Comparison of ENCODE assay signal across 13 cellular contexts in genomic region chrX:67781132-67781531, GRCh38.
A peak's percentile ranks its signal among the peaks of the same experiment; 100 is the strongest.
DNase-seq lines count a peak whose midpoint lies in the region; ATAC-seq and TF ChIP-seq lines count a peak whose summit lies in the region.
"Had no signal": no experiment of that assay in that cellular context is flagged by ENCODE, and none has a peak within 500 bp of the region (broad histone marks: within the 10 kb centered on the region; RNA-seq: fewer than 3 reads in every experiment).

No MANE protein-coding gene starts in this region.

- CTCF ChIA-PET in AG04450 (lab: Charles Lee) = interaction anchor here (0.6 to 1.5 kb wide), 4 partner anchors 24 to 237 kb away, joined by 3 to 5 read pairs (median 4); partner anchors contain the start of gene AR

- no peaks in the 10 kb centered on the region for H3K36me3 ChIP-seq in muscle layer of duodenum (ENCODE audit: control insufficient read depth in 1 of 2, insufficient read depth in 2 of 2, low read length in 2 of 2)

- no peaks in the 10 kb centered on the region for H3K9me3 ChIP-seq in AG04450 (ENCODE audit: control insufficient read depth, insufficient read depth, low read length)
- no peaks in the 10 kb centered on the region for H3K9me3 ChIP-seq in muscle layer of duodenum (ENCODE audit: control insufficient read depth in 1 of 2, low read length in 2 of 2)

- DNase-seq in AG04450 (ENCODE audit: low read depth, low spot score) (no peak), NOMO-1 treated with DMSO at 0.1 percent for 48 hours (lab: John Stamatoyannopoulos, UW; ENCODE audit: unreplicated experiment) (peak; percentile 69), CD1c-positive myeloid dendritic cell (ENCODE audit: extremely low spot score) (no peak), NCI-H2107 treated with DMSO at 0.1 percent for 48 hours (lab: John Stamatoyannopoulos, UW; ENCODE audit: unreplicated experiment) (no peak)
- DNase-seq: activated CD4-positive, CD25-positive, alpha-beta regulatory T cell; activated naive CD4-positive, alpha-beta T cell treated with Interleukin-2 at 50 U/mL for 16 hours; CD4-positive, alpha-beta T cell; stimulated activated naive B cell treated with anti-CD40 and anti-IgM and Interleukin-4, amounts not matched to agents 10 μg/mL and 1 μg/mL and 100 μg/mL, for 72 hours had no signal

- H3K27me3 ChIP-seq in AG04450 (ENCODE audit: control insufficient read depth, insufficient read depth, low read length) = no peaks in the 10 kb centered on the region
- no peaks in the 10 kb centered on the region for H3K27me3 ChIP-seq in muscle layer of duodenum (ENCODE audit: low read depth, low read length)

- ATAC-seq in esophagus mucosa = peak; percentile 10
- ATAC-seq in GM19328 (IDR thresholded peaks at IDR 0.05; ENCODE audit: unreplicated experiment) = no peak
- no peak for ATAC-seq in HG03378 (IDR thresholded peaks at IDR 0.05; ENCODE audit: unreplicated experiment)
- ATAC-seq: stimulated activated naive B cell treated with anti-CD40 and anti-IgM and Interleukin-4, amounts not matched to agents 10 μg/mL and 1 μg/mL and 100 μg/mL, for 72 hours had no signal

- H3K4me1 ChIP-seq in muscle layer of duodenum (ENCODE audit: control insufficient read depth in 1 of 2, insufficient read depth in 2 of 2, low read length in 2 of 2) = peaks cover 0 to 4% of the 10 kb centered on the region in 2 donors

- H3K4me3 ChIP-seq in AG04450 (ENCODE audit: low read depth, low read length) (no peak overlapping the region), muscle layer of duodenum (ENCODE audit: low read depth in 1 of 2, low read length in 2 of 2) (no peak overlapping the region)
- H3K4me3 ChIP-seq: skin epidermis had no signal

- POLR2A ChIA-PET in AG04450 (lab: Yijun Ruan, JAX) = no interaction called here

- peak; percentile 54 for TF ChIP-seq CTCF in AG04450 (IDR thresholded peaks at IDR 0.05; ENCODE audit: low read depth, low read length)

- H3K27ac ChIP-seq in AG04450 (ENCODE audit: low read depth, low read length) (peak overlapping the region; percentile 80), muscle layer of duodenum (ENCODE audit: low read length) (peak overlapping the region; percentile 23)
